In the genomic region with DNA sequence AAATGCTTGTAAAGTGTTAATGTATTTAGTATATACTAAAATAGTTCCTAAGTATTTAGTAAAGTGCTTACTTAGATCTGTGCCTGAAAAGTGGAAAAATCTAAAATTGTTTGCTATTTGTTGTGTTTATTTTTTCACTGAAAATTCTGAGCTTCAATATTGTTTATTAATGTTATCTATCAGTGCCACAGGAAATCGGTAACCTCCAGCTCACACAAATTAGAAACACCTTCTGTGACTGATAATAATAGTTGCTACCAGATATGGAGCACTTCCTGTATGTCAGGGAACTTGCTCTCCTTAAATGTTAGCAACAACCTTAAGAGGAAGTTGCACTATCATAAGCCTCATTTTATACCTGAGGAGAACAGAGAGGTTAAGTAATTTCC, we compare ENCODE assay signal across 8 cellular contexts. TPM values are rescaled to one million over a fixed set of nuclear protein-coding genes. Genes with fewer than 3 reads are reported as not detected.
DNase-seq lines count a peak whose midpoint lies in the region; ATAC-seq, FAIRE-seq and TF ChIP-seq lines count a peak whose summit lies in the region.

No MANE protein-coding gene starts in this region.

- H3K27ac ChIP-seq in Peyer's patch (peak overlapping the region; percentile 93 to 100 (median 96)), pancreas (peak overlapping the region; percentile 94 to 99 (median 98))

- WGBS in pancreas, 2 donors, result 0 to 2% methylated on average over 1 of the region's 1 CpG

- ATAC-seq in GM18870 (IDR thresholded peaks at IDR 0.05; ENCODE audit: unreplicated experiment) (peak; percentile 39), HG02852 (IDR thresholded peaks at IDR 0.05; ENCODE audit: unreplicated experiment) (peak; percentile 39), pancreas (peak in 2 of 4 donors; percentile 10 to 14)

- FAIRE-seq in pancreas (lab: Jason Lieb, UNC) (no peak), frontal cortex (lab: Jason Lieb, UNC) (no peak)

- TF ChIP-seq CTCF in Peyer's patch (IDR thresholded peaks at IDR 0.05) (no peak), epithelial cell of esophagus (IDR thresholded peaks at IDR 0.05; ENCODE audit: insufficient read depth, low read depth, low read length, missing control alignments) (no peak), pancreas (IDR thresholded peaks at IDR 0.05) (no peak)

- H3K9me3 ChIP-seq in Peyer's patch (no peaks in the 10 kb centered on the region), pancreas (no peaks in the 10 kb centered on the region)

- DNase-seq in Peyer's patch (no peak), epithelial cell of esophagus (ENCODE audit: low read depth) (no peak), pancreas (no peak), frontal cortex (ENCODE audit: low spot score in 2 of 2) (no peak), glomerular visceral epithelial cell (ENCODE audit: extremely low spot score) (no peak), NCI-H510A (lab: John Stamatoyannopoulos, UW) (no peak)

- peak overlapping the region; percentile 63 to 89 (median 78) for H3K4me3 ChIP-seq in Peyer's patch
- peak overlapping the region; percentile 82 for H3K4me3 ChIP-seq in epithelial cell of esophagus (ENCODE audit: low read length)
- peak overlapping the region in 3 of 4 donors; percentile 10 to 86 (median 77) for H3K4me3 ChIP-seq in pancreas

- H3K4me1 ChIP-seq in Peyer's patch, result peaks cover 0 to 35% (median 10%) of the 10 kb centered on the region in 4 donors
- peaks cover 9 to 21% (median 12%) of the 10 kb centered on the region in 3 donors for H3K4me1 ChIP-seq in pancreas

- H3K36me3 ChIP-seq in Peyer's patch (peaks cover 0 to 24% (median 7%) of the 10 kb centered on the region in 3 donors), pancreas (peaks cover 5 to 24% (median 11%) of the 10 kb centered on the region in 3 donors)

- intact Hi-C loops in pancreas (cut with DNase I), result loop anchor here in 1 of 3 donors (10.0 kb wide), 1 partner anchor 104 kb away; no protein-coding TSS in a partner anchor

- no peak for TF ChIP-seq POLR2A in Peyer's patch (IDR thresholded peaks at IDR 0.05)

- H3K27me3 ChIP-seq in Peyer's patch, result no peaks in the 10 kb centered on the region
- no peaks in the 10 kb centered on the region for H3K27me3 ChIP-seq in pancreas

RNA-seq across cellular contexts. Expression of a gene that starts 0.7 kb away (rescaled TPM):
- 100 to 1,000 TPM in 3 of 4 donors, 10 to 100 TPM in 1; 69.3 to 250 (median 221) TPM for total RNA-seq in Peyer's patch
- 10 to 100 TPM; 49.5 to 86.2 (median 52.5) TPM for total RNA-seq in pancreas
- 10 to 100 TPM; 14.7 to 22.7 TPM for polyA plus RNA-seq in pancreas
- total RNA-seq in frontal cortex, result 2.9 TPM

RNA-seq across cellular contexts. Expression of a gene that starts 12.2 kb away (rescaled TPM):
- total RNA-seq in Peyer's patch, result 1 to 10 TPM in 3 of 4 donors, under 1 TPM in 1; 0.57 to 2.1 (median 1.4) TPM
- under 1 TPM in 5 of 6 donors, not detected in 1; 0.16 to 0.41 (median 0.28) TPM for total RNA-seq in pancreas
- 1 to 10 TPM in 1 of 2 donors, under 1 TPM in 1; 0.72 to 2.5 TPM for polyA plus RNA-seq in pancreas
- 2.4 TPM for total RNA-seq in frontal cortex

RNA-seq across cellular contexts. Expression of a gene that starts 34.4 kb away (rescaled TPM):
- total RNA-seq in Peyer's patch (100 to 1,000 TPM in 1 of 4 donors, 10 to 100 TPM in 3; 63.0 to 116 (median 82.9) TPM), pancreas (100 to 1,000 TPM in 1 of 6 donors, 10 to 100 TPM in 5; 21.5 to 146 (median 34.0) TPM), frontal cortex (6.9 TPM)
- 10 to 100 TPM; 18.7 to 61.8 TPM for polyA plus RNA-seq in pancreas

RNA-seq across cellular contexts. Expression of a gene that starts 41.1 kb away (rescaled TPM):
- 100 to 1,000 TPM in 1 of 4 donors, 10 to 100 TPM in 3; 30.3 to 114 (median 52.9) TPM for total RNA-seq in Peyer's patch
- 10 to 100 TPM; 29.1 to 47.6 (median 43.0) TPM for total RNA-seq in pancreas
- 10 to 100 TPM; 57.1 to 85.0 TPM for polyA plus RNA-seq in pancreas
- 13.9 TPM for total RNA-seq in frontal cortex

RNA-seq across cellular contexts. Expression of a gene that starts 48.1 kb away (rescaled TPM):
- 100 to 1,000 TPM in 2 of 4 donors, 10 to 100 TPM in 2; 84.4 to 155 (median 116) TPM for total RNA-seq in Peyer's patch
- total RNA-seq in pancreas, result 10 to 100 TPM; 20.9 to 39.4 (median 30.6) TPM
- polyA plus RNA-seq in pancreas, result 10 to 100 TPM; 30.4 to 58.6 TPM
- 73.4 TPM for total RNA-seq in frontal cortex

Comparison
In these comparisons a context has a peak if more than half of its experiments do, and no peak if none do; other contexts are left out.
1. RNA of a gene that starts 0.7 kb away (total RNA-seq): 69.3 to 250 TPM in Peyer's patch and 49.5 to 86.2 TPM in pancreas; 2.9 TPM in frontal cortex (single experiment); every median in the first group is over 10 times any median in the second.
2. Peak in every context shown above with its lines, with median percentiles within 50 percentile points of each other: H3K4me3 ChIP-seq.